Comparison of ENCODE assay signal across 8 cellular contexts in the genomic region with DNA sequence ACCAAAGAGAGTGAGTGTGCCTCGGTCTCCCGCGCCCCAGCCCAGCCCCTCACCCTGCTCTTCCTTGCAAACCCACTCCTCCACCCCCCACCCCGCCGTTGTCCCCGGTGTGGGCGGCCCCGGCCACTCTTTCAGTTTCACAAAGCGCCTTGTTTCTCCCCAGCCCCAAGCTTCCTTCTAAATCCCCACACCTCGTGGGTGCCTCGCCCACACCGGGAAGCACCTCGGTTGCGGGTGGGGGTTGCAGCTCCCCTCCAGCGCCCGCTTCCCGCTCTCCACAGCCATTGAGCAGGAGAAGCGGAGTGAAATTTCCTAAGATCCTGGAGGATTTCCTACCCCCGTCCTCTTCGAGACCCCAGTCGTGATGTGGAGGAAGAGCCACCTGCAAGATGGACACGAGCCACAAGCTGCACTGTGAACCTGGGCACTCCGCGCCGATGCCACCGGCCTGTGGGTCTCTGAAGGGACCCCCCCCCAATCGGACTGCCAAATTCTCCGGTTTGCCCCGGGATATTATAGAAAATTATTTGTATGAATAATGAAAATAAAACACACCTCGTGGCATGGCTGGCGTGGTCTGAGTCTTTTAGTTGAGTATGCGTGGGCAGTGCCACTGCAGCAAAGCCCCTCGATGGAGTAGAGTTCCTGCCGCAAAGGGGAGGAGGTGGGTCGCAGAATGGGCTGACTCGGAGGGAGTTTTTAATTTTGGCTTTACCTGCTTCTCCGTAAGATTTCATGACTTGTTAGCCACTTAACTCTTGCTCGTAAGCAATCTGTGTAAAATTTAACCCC. TPM values are rescaled to one million over a fixed set of nuclear protein-coding genes. Genes with fewer than 3 reads are reported as not detected.
DNase-seq lines count a peak whose midpoint lies in the region; ATAC-seq and TF ChIP-seq lines count a peak whose summit lies in the region.

No MANE protein-coding gene starts in this region.

- H3K27ac ChIP-seq in IMR-90 (ENCODE audit: insufficient read depth, low read length) = peak overlapping the region; percentile 93
- peak overlapping the region; percentile 79 for H3K27ac ChIP-seq in neuronal stem cell (replicated peaks; ENCODE audit: low read length)

- no peaks in the 10 kb centered on the region for H3K27me3 ChIP-seq in Caco-2 (replicated peaks; ENCODE audit: control insufficient read depth, insufficient read depth, low read length)
- no peaks in the 10 kb centered on the region for H3K27me3 ChIP-seq in IMR-90 (ENCODE audit: control insufficient read depth, insufficient read depth, low read length)
- H3K27me3 ChIP-seq in neuronal stem cell (ENCODE audit: control insufficient read depth in 3 of 3, insufficient read depth in 3 of 3, low read depth in 1 of 3, low read length in 3 of 3) = peaks cover 0 to 7% (median 0%) of the 10 kb centered on the region in 3 experiments

- no peak overlapping the region for H2BK12ac ChIP-seq in neuronal stem cell (ENCODE audit: low read length)

- H3K36me3 Mint-ChIP-seq in Caco-2 (ENCODE audit: insufficient read depth, unreplicated experiment) = peaks cover 53% of the 10 kb centered on the region
- H3K36me3 Mint-ChIP-seq in activated T-cell treated with anti-CD3 and anti-CD28 coated beads, Interleukin-2, amount 50 U/mL, for 24 hours (ENCODE audit: low read depth) = peaks cover 42% of the 10 kb centered on the region

- H3K14ac ChIP-seq in IMR-90 (replicated peaks; ENCODE audit: low read depth, low read length) (peak overlapping the region; percentile 99), neuronal stem cell (ENCODE audit: low read length) (no peak overlapping the region)

- H3K27ac Mint-ChIP-seq in Caco-2 (ENCODE audit: unreplicated experiment) = peak overlapping the region; percentile 93
- H3K27ac Mint-ChIP-seq in activated T-cell treated with anti-CD3 and anti-CD28 coated beads, Interleukin-2, amount 50 U/mL, for 24 hours = peak overlapping the region; percentile 95

- H3K36me3 ChIP-seq in Caco-2 (ENCODE audit: control insufficient read depth, insufficient read depth, low read length) = no peaks in the 10 kb centered on the region
- peaks cover 22% of the 10 kb centered on the region for H3K36me3 ChIP-seq in IMR-90 (ENCODE audit: control insufficient read depth, insufficient read depth, low read length)
- H3K36me3 ChIP-seq in neuronal stem cell (replicated peaks in 1 of 2; ENCODE audit: control insufficient read depth in 2 of 2, insufficient read depth in 2 of 2, low read length in 2 of 2) = peaks cover 10 to 13% of the 10 kb centered on the region in 2 donors

- in situ Hi-C loops in IMR-90 (cut with MboI; ENCODE audit: low sequenced_read_pairs) = no loop called here

- H3K4me1 Mint-ChIP-seq in Caco-2 (ENCODE audit: low read depth, unreplicated experiment) = peaks cover 21% of the 10 kb centered on the region
- peaks cover 62% of the 10 kb centered on the region for H3K4me1 Mint-ChIP-seq in activated T-cell treated with anti-CD3 and anti-CD28 coated beads, Interleukin-2, amount 50 U/mL, for 24 hours (ENCODE audit: low read depth)

- peak overlapping the region; percentile 90 for H2AK5ac ChIP-seq in IMR-90 (ENCODE audit: low read depth, low read length)
- peak overlapping the region; percentile 82 for H2AK5ac ChIP-seq in neuronal stem cell (ENCODE audit: low read depth, low read length)

- intact Hi-C loops in Caco-2 (cut with micrococcal nuclease; ENCODE audit: unreplicated experiment) (loop anchor here (2.0 kb wide), 1 partner anchor 64 kb away; a partner anchor contains a TSS), IMR-90 (cut with micrococcal nuclease) (no loop called here)

- DNase-seq in Caco-2 (no peak), IMR-90 (no peak), fibroblast of the aortic adventitia (ENCODE audit: low read depth) (no peak), neuronal stem cell (ENCODE audit: low spot score) (no peak), COLO829 (ENCODE audit: low spot score) (no peak), SKM-1 treated with dmso at 0.1 percent for 144 hours (lab: John Stamatoyannopoulos, UW; ENCODE audit: unreplicated experiment) (no peak)
- peak; percentile 80 for DNase-seq in activated T-cell treated with anti-CD3 and anti-CD28 coated beads, Interleukin-2, amount 50 U/mL, for 24 hours

- WGBS in IMR-90 (ENCODE audit: extremely low coverage in 2 of 2, insufficient read length in 1 of 2), 2 experiments = 0% methylated on average over 4 of the region's 38 CpGs; no CpG with 5 or more reads in 1 of the 2 experiments
- WGBS in neuronal stem cell (ENCODE audit: extremely low coverage in 2 of 2, insufficient read length in 2 of 2, insufficient replicate concordance in 1 of 2), 2 donors = no CpG with 5 or more reads among the region's 38 CpGs

- H2BK120ac ChIP-seq in IMR-90 (ENCODE audit: low read depth, low read length) (0 out of 2 replicates have a peak overlapping the region, but pooled peaks have one; percentile 1), neuronal stem cell (ENCODE audit: low read depth, low read length) (no peak overlapping the region)

- TF ChIP-seq CTCF in Caco-2 (IDR thresholded peaks at IDR 0.05; ENCODE audit: insufficient read depth in 1 of 2, low read depth in 1 of 2, low read length in 1 of 2, severe bottlenecking in 1 of 2, unreplicated experiment in 1 of 2) (no peak), IMR-90 (conservative IDR thresholded peaks at IDR 0.05; ENCODE audit: low read depth, low read length) (no peak), fibroblast of the aortic adventitia (IDR thresholded peaks at IDR 0.05; ENCODE audit: insufficient read depth, low read length) (no peak)

- H3K18ac ChIP-seq in IMR-90 (ENCODE audit: low read depth, low read length) = peak overlapping the region; percentile 88
- H3K18ac ChIP-seq in neuronal stem cell (ENCODE audit: low read length) = peak overlapping the region; percentile 95

- H3K4me2 ChIP-seq in IMR-90 (ENCODE audit: low read depth, low read length) = peak overlapping the region; percentile 88
- peak overlapping the region; percentile 96 for H3K4me2 ChIP-seq in neuronal stem cell (ENCODE audit: insufficient read depth, low read length, poor library complexity, severe bottlenecking)

- H3K4me3 ChIP-seq in Caco-2 (ENCODE audit: low read depth, low read length) = peak overlapping the region; percentile 93
- H3K4me3 ChIP-seq in IMR-90 (ENCODE audit: insufficient read depth, low read depth, low read length) = peak overlapping the region; percentile 86
- peak overlapping the region; percentile 95 for H3K4me3 ChIP-seq in fibroblast of the aortic adventitia (ENCODE audit: low read depth, low read length)
- H3K4me3 ChIP-seq in neuronal stem cell (ENCODE audit: low read length in 2 of 2) = peak overlapping the region; percentile 92 to 100

- no peak for TF ChIP-seq RAD21 in IMR-90 (IDR thresholded peaks at IDR 0.05; ENCODE audit: low read length)

- H4K8ac ChIP-seq in IMR-90 (ENCODE audit: low read depth in 2 of 2, low read length in 2 of 2) = peak overlapping the region; percentile 84 to 86
- H4K8ac ChIP-seq in neuronal stem cell (ENCODE audit: low read depth, low read length) = no peak overlapping the region

- H4K91ac ChIP-seq in IMR-90 (ENCODE audit: insufficient read depth, low read depth, low read length) (peak overlapping the region; percentile 79), neuronal stem cell (ENCODE audit: low read depth, low read length, poor library complexity) (no peak overlapping the region)

- CTCF ChIA-PET in Caco-2 (lab: Charles Lee) = interaction anchor here (0.7 kb wide), 1 partner anchor 36 kb away, joined by 7 read pairs; no protein-coding TSS in a partner anchor
- CTCF ChIA-PET in IMR-90 (lab: Yijun Ruan, JAX) = interaction anchor here (0.6 to 1.3 kb wide), 3 partner anchors 14 to 99 kb away, joined by 3 to 5 read pairs (median 3); no protein-coding TSS in a partner anchor

- peak overlapping the region; percentile 75 for H3K23ac ChIP-seq in IMR-90 (ENCODE audit: low read depth, low read length)
- peak overlapping the region; percentile 95 for H3K23ac ChIP-seq in neuronal stem cell (ENCODE audit: low read depth, low read length, poor library complexity)

- BruUV-seq in Caco-2 (replicated peaks; lab: Mats Ljungman, UMichigan) (TSS peak; percentile 96), IMR-90 (replicated peaks; lab: Mats Ljungman, UMichigan) (TSS peak; percentile 100)

- POLR2A ChIA-PET in Caco-2 (lab: Charles Lee) (interaction anchor here (0.5 to 0.7 kb wide), 3 partner anchors 85 to 112 kb away, joined by 3 to 9 read pairs (median 6); no protein-coding TSS in a partner anchor), IMR-90 (lab: Charles Lee; ENCODE audit: unreplicated experiment) (interaction anchor here (0.6 to 1.5 kb wide), 7 partner anchors 8 to 82 kb away, joined by 3 to 31 read pairs (median 4); no protein-coding TSS in a partner anchor)

- H3K4me3 Mint-ChIP-seq in Caco-2 (ENCODE audit: unreplicated experiment) = peak overlapping the region; percentile 88
- peak overlapping the region; percentile 94 for H3K4me3 Mint-ChIP-seq in activated T-cell treated with anti-CD3 and anti-CD28 coated beads, Interleukin-2, amount 50 U/mL, for 24 hours

- H2BK5ac ChIP-seq in IMR-90 (ENCODE audit: low read depth, low read length, poor library complexity, severe bottlenecking) (peak overlapping the region; percentile 88), neuronal stem cell (ENCODE audit: low read length) (peak overlapping the region; percentile 96)

- peak; percentile 35 for ATAC-seq in GM21447 (IDR thresholded peaks at IDR 0.05; ENCODE audit: unreplicated experiment)
- peak; percentile 0 for ATAC-seq in IMR-90 (ENCODE audit: low read depth)

- peak overlapping the region; percentile 99 for H2AK9ac ChIP-seq in IMR-90 (replicated peaks; ENCODE audit: low read depth, low read length, poor library complexity)

- H2BK15ac ChIP-seq in IMR-90 (ENCODE audit: low read depth, low read length) = no peak overlapping the region
- H2BK15ac ChIP-seq in neuronal stem cell (ENCODE audit: low read length) = peak overlapping the region; percentile 59

- no peaks in the 10 kb centered on the region for H3K9me3 ChIP-seq in Caco-2
- H3K9me3 ChIP-seq in IMR-90 (ENCODE audit: control insufficient read depth, insufficient read depth, low read length) = no peaks in the 10 kb centered on the region
- H3K9me3 ChIP-seq in neuronal stem cell (replicated peaks in 1 of 2; ENCODE audit: control insufficient read depth in 2 of 2, insufficient read depth in 1 of 2, low read depth in 1 of 2, low read length in 2 of 2) = peaks cover 2 to 7% of the 10 kb centered on the region in 2 donors

- peak overlapping the region; percentile 59 for H4K5ac ChIP-seq in IMR-90 (ENCODE audit: low read depth, low read length)

- H3K4ac ChIP-seq in IMR-90 (ENCODE audit: low read depth, low read length) (peak overlapping the region; percentile 77), neuronal stem cell (ENCODE audit: low read length) (no peak overlapping the region)

- dilution Hi-C loops in IMR-90 (cut with HindIII; ENCODE audit: low sequenced_read_pairs, unreplicated experiment) = no loop called here

- H4K20me1 ChIP-seq in IMR-90 (ENCODE audit: insufficient read depth, low read length) = peaks cover 23% of the 10 kb centered on the region

- peak overlapping the region; percentile 97 for H3K56ac ChIP-seq in IMR-90 (ENCODE audit: extremely low read depth, insufficient read depth, low read length)

- peaks cover 22% of the 10 kb centered on the region for H3K9me3 Mint-ChIP-seq in Caco-2 (ENCODE audit: unreplicated experiment)
- peaks cover 9% of the 10 kb centered on the region for H3K9me3 Mint-ChIP-seq in activated T-cell treated with anti-CD3 and anti-CD28 coated beads, Interleukin-2, amount 50 U/mL, for 24 hours

- TF ChIP-seq POLR2A in IMR-90 (IDR thresholded peaks at IDR 0.05; ENCODE audit: low read depth, low read length) = no peak

- peaks cover 13 to 40% of the 10 kb centered on the region in 2 experiments for H3K79me1 ChIP-seq in IMR-90 (ENCODE audit: low read depth in 1 of 2, low read length in 2 of 2)
- peaks cover 3% of the 10 kb centered on the region for H3K79me1 ChIP-seq in neuronal stem cell (ENCODE audit: low read depth, low read length)

- H2AFZ ChIP-seq in IMR-90 (replicated peaks; ENCODE audit: low read length, poor library complexity) (peak overlapping the region; percentile 27), neuronal stem cell (ENCODE audit: low read length) (peak overlapping the region; percentile 97)

- no peaks in the 10 kb centered on the region for H3K9me1 ChIP-seq in IMR-90 (ENCODE audit: insufficient read depth, low read length)

- no peaks in the 10 kb centered on the region for H3K27me3 Mint-ChIP-seq in Caco-2 (ENCODE audit: insufficient read depth, unreplicated experiment)
- no peaks in the 10 kb centered on the region for H3K27me3 Mint-ChIP-seq in activated T-cell treated with anti-CD3 and anti-CD28 coated beads, Interleukin-2, amount 50 U/mL, for 24 hours

- H3K9ac ChIP-seq in IMR-90 (ENCODE audit: low read depth, low read length) (peak overlapping the region; percentile 99), neuronal stem cell (ENCODE audit: low read depth, low read length, poor library complexity) (peak overlapping the region; percentile 94)

- H3K4me1 ChIP-seq in Caco-2 = peaks cover 14% of the 10 kb centered on the region
- H3K4me1 ChIP-seq in IMR-90 (ENCODE audit: control insufficient read depth, insufficient read depth, low read length) = peaks cover 2% of the 10 kb centered on the region; the same call in 1 of the 2 replicates
- peaks cover 2 to 9% of the 10 kb centered on the region in 2 donors for H3K4me1 ChIP-seq in neuronal stem cell (ENCODE audit: control insufficient read depth in 2 of 2, insufficient read depth in 1 of 2, low read depth in 1 of 2, low read length in 2 of 2)

- no peak overlapping the region for H2BK20ac ChIP-seq in IMR-90 (ENCODE audit: low read depth, low read length)

RNA-seq across cellular contexts. Expression of a gene that starts 0.8 kb away (rescaled TPM):
- 1,258 and 1,458 TPM in 2 replicates for total RNA-seq in Caco-2 (2022)
- 842 and 3,620 TPM in 2 replicates for total RNA-seq in IMR-90 (2012; rRNA removed)
- 5,527 and 7,531 TPM in 2 replicates for polyA plus RNA-seq in IMR-90 (2012; rRNA removed)
- 7,585 and 16,787 TPM in 2 replicates for polyA plus RNA-seq in IMR-90 (2012; cell fraction: cytosol; rRNA removed)
- polyA plus RNA-seq in IMR-90 (2012; cell fraction: nucleus; rRNA removed; ENCODE audit: low replicate concordance) = 1,357 and 2,658 TPM in 2 replicates
- total RNA-seq in fibroblast of the aortic adventitia (ENCODE audit: low replicate concordance) = 3,849 and 4,291 TPM in 2 replicates
- 1,798 TPM for polyA plus RNA-seq in neuronal stem cell (2013, experiment 1 of 2)
- polyA plus RNA-seq in neuronal stem cell (2013, experiment 2 of 2) = 1,767 TPM

RNA-seq across cellular contexts. Expression of a gene that starts 25.4 kb away (rescaled TPM):
- total RNA-seq in Caco-2 (2022) (1.3 and 1.4 TPM in 2 replicates), IMR-90 (2012; rRNA removed) (19.7 and 20.3 TPM in 2 replicates), fibroblast of the aortic adventitia (ENCODE audit: low replicate concordance) (0.33 and 1.6 TPM in 2 replicates)
- polyA plus RNA-seq in IMR-90 (2012; rRNA removed) = 15.3 and 17.6 TPM in 2 replicates
- polyA plus RNA-seq in IMR-90 (2012; cell fraction: cytosol; rRNA removed) = 8.1 and 12.6 TPM in 2 replicates
- polyA plus RNA-seq in IMR-90 (2012; cell fraction: nucleus; rRNA removed; ENCODE audit: low replicate concordance) = 7.4 and 9.4 TPM in 2 replicates
- 11.7 TPM for polyA plus RNA-seq in neuronal stem cell (2013, experiment 1 of 2)
- polyA plus RNA-seq in neuronal stem cell (2013, experiment 2 of 2) = 11.8 TPM
